Comparison of ENCODE assay signal across 22 cellular contexts in genomic region chr7:69002416-69002815, GRCh38.
DNase-seq lines count a peak whose midpoint lies in the region; ATAC-seq, FAIRE-seq and TF ChIP-seq lines count a peak whose summit lies in the region.
"Had no signal": no experiment of that assay in that cellular context is flagged by ENCODE, and none has a peak within 500 bp of the region (broad histone marks: within the 10 kb centered on the region; RNA-seq: fewer than 3 reads in every experiment).

No MANE protein-coding gene starts in this region.

- ATAC-seq in GM21619 (IDR thresholded peaks at IDR 0.05; ENCODE audit: unreplicated experiment): no peak
- ATAC-seq: PC-3 had no signal

- FAIRE-seq in HTR-8/SVneo (lab: Jason Lieb, UNC): no peak

- no peak overlapping the region for H3K4me3 ChIP-seq in astrocyte of the spinal cord (ENCODE audit: low read depth, low read length)
- H3K4me3 ChIP-seq: BLaER1 treated with 17β-estradiol and CSF1 and Interleukin-3, amounts not matched to agents 10 nM and 100 nM; breast epithelium; HAP-1; skin epidermis; thoracic aorta had no signal

- DNase-seq in HTR-8/SVneo (ENCODE audit: insufficient read length, low spot score) (peak; percentile 5), astrocyte of the spinal cord (ENCODE audit: low read depth, low spot score) (peak; percentile 69), iris pigment epithelial cell (ENCODE audit: low read depth) (peak; percentile 38), GM19240 (ENCODE audit: insufficient read length, low spot score) (no peak), NCI-H128 (lab: John Stamatoyannopoulos, UW; ENCODE audit: unreplicated experiment) (no peak), putamen (ENCODE audit: low spot score) (no peak)
- DNase-seq: activated CD4-positive, alpha-beta T cell treated with anti-CD3 and anti-CD28 coated beads for 48 hours; activated CD8-positive, alpha-beta memory T cell treated with anti-CD3 and anti-CD28 coated beads, Interleukin-2, amount 50 U/mL, for 4 hours; activated naive CD4-positive, alpha-beta T cell treated with anti-CD3 and anti-CD28 coated beads, Interleukin-2, amount 10 ng/mL, durations not matched to agents 7 days and 5 days; DMS153; effector CD8-positive, alpha-beta T cell; Karpas-422; NCI-H1105; NCI-H2171; NCI-H774; PC-3 had no signal

- in situ Hi-C loops in astrocyte of the spinal cord (cut with HindIII; ENCODE audit: low sequenced_read_pairs): no loop called here

- no peak for TF ChIP-seq CTCF in astrocyte of the spinal cord (IDR thresholded peaks at IDR 0.05; ENCODE audit: low read depth, low read length)

Comparison
In these comparisons a context has a peak if more than half of its experiments do, and no peak if none do; other contexts are left out.
1. DNase-seq: peak in HTR-8/SVneo (single experiment), astrocyte of the spinal cord (single experiment) and iris pigment epithelial cell (single experiment); none in GM19240 (single experiment), NCI-H128 (single experiment) and putamen (single experiment).